ENCODE assay signal across 11 cellular contexts in genomic region chr11:2300936-2301630, GRCh38. TPM values are rescaled to one million over a fixed set of nuclear protein-coding genes. Genes with fewer than 3 reads are reported as not detected.
DNase-seq lines count a peak whose midpoint lies in the region; ATAC-seq lines count a peak whose summit lies in the region.
"Had no signal": no experiment of that assay in that cellular context is flagged by ENCODE, and none has a peak within 500 bp of the region (broad histone marks: within the 10 kb centered on the region; RNA-seq: fewer than 3 reads in every experiment).

No MANE protein-coding gene starts in this region.

- H3K27me3 ChIP-seq in mononuclear cell (ENCODE audit: insufficient read depth, low read length): no peaks in the 10 kb centered on the region

- DNase-seq in stimulated activated CD4-positive, alpha-beta T cell treated with anti-CD3 and anti-CD28 coated beads, Interleukin-4, amount 100 ng/mL, for 24 hours: peak; percentile 32
- DNase-seq in stimulated activated CD4-positive, alpha-beta T cell treated with anti-CD3 and anti-CD28 coated beads, Interleukin-1b, Interleukin-23, amount 100 ng/mL, for 48 hours: no peak
- DNase-seq in activated naive CD4-positive, alpha-beta T cell treated with anti-CD3 and anti-CD28 coated beads, Interleukin-2, amount 10 ng/mL, durations not matched to agents 7 days and 5 days: peak; percentile 44
- DNase-seq in epidermal melanocyte (ENCODE audit: insufficient read length, low spot score) (no peak), hepatic stellate cell (ENCODE audit: low spot score) (no peak), SW480 (ENCODE audit: low spot score) (no peak)
- DNase-seq: kidney glomerular epithelial cell, NCI-H187 had no signal

- peak overlapping the region; percentile 62 for H3K4me3 ChIP-seq in mononuclear cell (ENCODE audit: low read length)

- peak overlapping the region; percentile 100 for H3K4me3 Mint-ChIP-seq in activated naive CD4-positive, alpha-beta T cell treated with anti-CD3 and anti-CD28 coated beads, Interleukin-2, amount 10 ng/mL, durations not matched to agents 7 days and 5 days

- CTCF ChIA-PET in activated naive CD4-positive, alpha-beta T cell treated with anti-CD3 and anti-CD28 coated beads, Interleukin-2, amount 10 ng/mL, durations not matched to agents 7 days and 5 days (lab: Charles Lee): interaction anchor here (0.7 to 7.0 kb wide), 7 partner anchors 9 to 126 kb away, joined by 3 to 279 read pairs (median 4); partner anchors contain the start of gene TSSC4

- H3K9me3 ChIP-seq in mononuclear cell (ENCODE audit: low read depth, low read length): no peaks in the 10 kb centered on the region

- H3K4me1 ChIP-seq in mononuclear cell (ENCODE audit: insufficient read depth, low read length): peaks cover 60% of the 10 kb centered on the region

- H3K27ac Mint-ChIP-seq in activated naive CD4-positive, alpha-beta T cell treated with anti-CD3 and anti-CD28 coated beads, Interleukin-2, amount 10 ng/mL, durations not matched to agents 7 days and 5 days: peak overlapping the region; percentile 96

- H3K9me3 Mint-ChIP-seq in activated naive CD4-positive, alpha-beta T cell treated with anti-CD3 and anti-CD28 coated beads, Interleukin-2, amount 10 ng/mL, durations not matched to agents 7 days and 5 days: no peaks in the 10 kb centered on the region

- H3K27me3 Mint-ChIP-seq in activated naive CD4-positive, alpha-beta T cell treated with anti-CD3 and anti-CD28 coated beads, Interleukin-2, amount 10 ng/mL, durations not matched to agents 7 days and 5 days: no peaks in the 10 kb centered on the region

- peaks cover 52% of the 10 kb centered on the region for H3K4me1 Mint-ChIP-seq in activated naive CD4-positive, alpha-beta T cell treated with anti-CD3 and anti-CD28 coated beads, Interleukin-2, amount 10 ng/mL, durations not matched to agents 7 days and 5 days

- no peak for ATAC-seq in HG03039 (IDR thresholded peaks at IDR 0.05; ENCODE audit: unreplicated experiment)

- H3K36me3 Mint-ChIP-seq in activated naive CD4-positive, alpha-beta T cell treated with anti-CD3 and anti-CD28 coated beads, Interleukin-2, amount 10 ng/mL, durations not matched to agents 7 days and 5 days: peaks cover 32% of the 10 kb centered on the region

RNA-seq across cellular contexts. Expression of gene C11orf21, which starts 0.6 kb away (rescaled TPM):
- total RNA-seq in mononuclear cell: 17.3 TPM

RNA-seq across cellular contexts. Expression of gene TSPAN32, which starts 0.7 kb away (rescaled TPM):
- 21.6 TPM for total RNA-seq in mononuclear cell

RNA-seq across cellular contexts. Expression of gene ASCL2, which starts 30.7 kb away (rescaled TPM):
- total RNA-seq in mononuclear cell: 2.3 TPM
- total RNA-seq: skeletal muscle tissue had no signal

Comparison
In these comparisons a context has a peak if more than half of its experiments do, and no peak if none do; other contexts are left out.
1. DNase-seq: peak in stimulated activated CD4-positive, alpha-beta T cell treated with anti-CD3 and anti-CD28 coated beads, Interleukin-4, amount 100 ng/mL, for 24 hours (single experiment) and activated naive CD4-positive, alpha-beta T cell treated with anti-CD3 and anti-CD28 coated beads, Interleukin-2, amount 10 ng/mL, durations not matched to agents 7 days and 5 days (single experiment); none in stimulated activated CD4-positive, alpha-beta T cell treated with anti-CD3 and anti-CD28 coated beads, Interleukin-1b, Interleukin-23, amount 100 ng/mL, for 48 hours (single experiment), epidermal melanocyte (single experiment), hepatic stellate cell (single experiment) and SW480 (single experiment).